Comparison of ENCODE assay signal across 8 cellular contexts in the genomic region with DNA sequence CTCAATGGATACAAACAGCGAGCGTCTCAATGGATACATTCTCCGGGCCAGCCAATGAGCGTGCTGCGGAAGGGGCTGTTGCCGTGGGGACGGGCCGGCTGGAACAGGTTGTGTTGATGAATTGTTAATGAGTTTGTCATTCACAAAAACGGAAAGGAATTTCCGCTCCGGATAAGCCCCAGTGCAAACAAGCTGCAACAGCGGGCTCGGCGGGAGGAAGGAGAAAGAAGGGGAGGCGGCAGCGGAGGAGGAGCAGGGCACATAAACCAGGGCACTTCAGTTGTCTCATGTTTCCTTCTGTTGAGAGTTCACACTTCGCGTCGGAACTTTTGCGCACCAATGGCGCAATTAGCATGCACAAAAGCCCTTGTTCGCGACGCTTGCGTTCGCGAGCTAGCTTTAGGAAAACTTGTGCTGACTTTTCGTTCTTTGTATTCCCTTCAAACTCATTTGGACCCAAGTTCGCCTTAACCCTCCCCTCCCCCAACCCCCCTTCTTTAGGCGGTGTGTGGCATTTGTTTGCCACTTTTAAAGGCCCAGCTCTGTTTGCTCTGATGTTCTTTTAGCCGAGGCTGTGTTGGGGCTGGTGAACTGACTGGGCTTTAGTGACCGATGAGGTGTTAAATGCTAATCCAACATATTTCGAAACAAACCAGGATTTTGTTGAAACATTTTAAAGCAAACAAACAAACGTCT. TPM values are rescaled to one million over a fixed set of nuclear protein-coding genes. Genes with fewer than 3 reads are reported as not detected.
DNase-seq lines count a peak whose midpoint lies in the region; ATAC-seq, FAIRE-seq and TF ChIP-seq lines count a peak whose summit lies in the region.

A gene with protein sequence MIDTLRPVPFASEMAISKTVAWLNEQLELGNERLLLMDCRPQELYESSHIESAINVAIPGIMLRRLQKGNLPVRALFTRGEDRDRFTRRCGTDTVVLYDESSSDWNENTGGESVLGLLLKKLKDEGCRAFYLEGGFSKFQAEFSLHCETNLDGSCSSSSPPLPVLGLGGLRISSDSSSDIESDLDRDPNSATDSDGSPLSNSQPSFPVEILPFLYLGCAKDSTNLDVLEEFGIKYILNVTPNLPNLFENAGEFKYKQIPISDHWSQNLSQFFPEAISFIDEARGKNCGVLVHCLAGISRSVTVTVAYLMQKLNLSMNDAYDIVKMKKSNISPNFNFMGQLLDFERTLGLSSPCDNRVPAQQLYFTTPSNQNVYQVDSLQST (minus strand): TSS at position 10 of the 696 bp plus-strand sequence. CDS start 462 bp downstream, outside the sequence.

- CTCF ChIA-PET in A549 (lab: Yijun Ruan, JAX), result interaction anchor here (0.8 to 3.0 kb wide), 7 partner anchors 105 to 334 kb away, joined by 3 to 11 read pairs (median 3); no protein-coding TSS in a partner anchor

- peak; percentile 80 to 87 for ATAC-seq in A549
- peak; percentile 65 for ATAC-seq in GM18873 (IDR thresholded peaks at IDR 0.05; ENCODE audit: low FRiP score, unreplicated experiment)
- ATAC-seq in lower lobe of right lung, result peak; percentile 74 to 86

- TF ChIP-seq EP300 in A549 (IDR thresholded peaks at IDR 0.05), result peak in 1 of 2 experiments; percentile 39; a peak in 1 of 5 replicates

- H3K4me3 ChIP-seq in A549 (peak within 1 kb of the TSS; percentile 70), lower lobe of right lung (peak within 1 kb of the TSS; percentile 89)
- peak within 1 kb of the TSS; percentile 75 for H3K4me3 ChIP-seq in effector memory CD4-positive, alpha-beta T cell (ENCODE audit: insufficient read depth, low read depth, low read length, poor library complexity, severe bottlenecking)

- H3K36me3 ChIP-seq in effector memory CD4-positive, alpha-beta T cell (ENCODE audit: control insufficient read depth, insufficient read depth, low read length), result no peaks in the 10 kb centered on the region
- H3K36me3 ChIP-seq in lower lobe of right lung, result peaks cover 30% of the 10 kb centered on the region

- peak within 1 kb of the TSS; percentile 98 to 99 for H3K27ac ChIP-seq in A549
- H3K27ac ChIP-seq in effector memory CD4-positive, alpha-beta T cell (ENCODE audit: insufficient read depth, low read length, poor library complexity, severe bottlenecking), result peak within 1 kb of the TSS; percentile 56
- H3K27ac ChIP-seq in lower lobe of right lung, result peak within 1 kb of the TSS; percentile 99

- H3K4me1 ChIP-seq in A549 (peaks cover 30% of the 10 kb centered on the region), lower lobe of right lung (peaks cover 37% of the 10 kb centered on the region)
- peaks cover 19% of the 10 kb centered on the region for H3K4me1 ChIP-seq in effector memory CD4-positive, alpha-beta T cell (ENCODE audit: control insufficient read depth, insufficient read depth, low read length, poor library complexity, severe bottlenecking)

- POLR2A ChIA-PET in A549 (lab: Yijun Ruan, JAX), result interaction anchor here (0.7 to 3.9 kb wide), 38 partner anchors 14 to 356 kb away, joined by 3 to 42 read pairs (median 4); a partner anchor contains a TSS

- no peak for FAIRE-seq in A549 (lab: Jason Lieb, UNC)
- FAIRE-seq in HTR-8/SVneo (lab: Jason Lieb, UNC), result peak; percentile 84

- H3K4me2 ChIP-seq in A549, result peak within 1 kb of the TSS; percentile 82

- 1% methylated on average over 34 of the region's 34 CpGs for WGBS in A549 (ENCODE audit: missing lambda C conversion rate)

- H3K9me3 ChIP-seq in A549 (no peaks in the 10 kb centered on the region), lower lobe of right lung (no peaks in the 10 kb centered on the region)
- no peaks in the 10 kb centered on the region for H3K9me3 ChIP-seq in effector memory CD4-positive, alpha-beta T cell (ENCODE audit: control insufficient read depth, low read length)

- peak; percentile 37 for TF ChIP-seq POLR2A in A549 (IDR thresholded peaks at IDR 0.05; ENCODE audit: low read length)

- intact Hi-C loops in lower lobe of right lung (cut with DNase I), result no loop called here

- TF ChIP-seq RAD21 in A549 (conservative IDR thresholded peaks at IDR 0.05 in 1 of 2, IDR thresholded peaks at IDR 0.05 in 1 of 2), result peak in 1 of 2 experiments; percentile 17; a peak in 1 of 5 replicates

- TF ChIP-seq CTCF in A549 (IDR thresholded peaks at IDR 0.05), result no peak
- no peak for TF ChIP-seq CTCF in lower lobe of right lung (IDR thresholded peaks at IDR 0.05)

- DNase-seq in A549 (ENCODE audit: low read depth in 1 of 2, low spot score in 1 of 2), result peak; percentile 98 to 99
- DNase-seq in HTR-8/SVneo (ENCODE audit: insufficient read length, low spot score), result peak; percentile 88
- DNase-seq in NOMO-1 treated with dmso at 0.1 percent for 144 hours (lab: John Stamatoyannopoulos, UW; ENCODE audit: unreplicated experiment), result peak; percentile 97
- peak; percentile 60 to 74 (median 68) for DNase-seq in activated CD8-positive, alpha-beta memory T cell treated with anti-CD3 and anti-CD28 coated beads for 48 hours (ENCODE audit: low read depth in 2 of 3, low spot score in 2 of 3)
- DNase-seq in effector memory CD4-positive, alpha-beta T cell, result peak; percentile 75 to 81 (median 78)
- DNase-seq in lower lobe of right lung, result peak; percentile 97
- DNase-seq in stimulated activated CD4-positive, alpha-beta T cell treated with anti-CD3 and anti-CD28 coated beads, Interleukin-4, amount 100 ng/mL, for 4 hours, result peak; percentile 79 to 84

- no peaks in the 10 kb centered on the region for H3K27me3 ChIP-seq in effector memory CD4-positive, alpha-beta T cell (replicated peaks; ENCODE audit: control insufficient read depth, insufficient read depth, low read length, poor library complexity, severe bottlenecking)
- no peaks in the 10 kb centered on the region for H3K27me3 ChIP-seq in lower lobe of right lung (ENCODE audit: low read depth)

TF ChIP-seq in A549, 52 proteins besides CTCF, POLR2A, EP300 and RAD21 (continues in another document):
- TF ChIP-seq NFE2L2 (conservative IDR thresholded peaks at IDR 0.05; ENCODE audit: low read length), result no peak
- no peak for TF ChIP-seq RNF2 (IDR thresholded peaks at IDR 0.05; ENCODE audit: borderline replicate concordance, low read depth)
- TF ChIP-seq RFX5 (IDR thresholded peaks at IDR 0.05), result peak; percentile 91
- TF ChIP-seq HOXB5 (CRISPR knock-in tag; IDR thresholded peaks at IDR 0.05), result no peak
- no peak for TF ChIP-seq RCOR1 (IDR thresholded peaks at IDR 0.05; ENCODE audit: low read depth, low read length)
- TF ChIP-seq, protein P1, sequence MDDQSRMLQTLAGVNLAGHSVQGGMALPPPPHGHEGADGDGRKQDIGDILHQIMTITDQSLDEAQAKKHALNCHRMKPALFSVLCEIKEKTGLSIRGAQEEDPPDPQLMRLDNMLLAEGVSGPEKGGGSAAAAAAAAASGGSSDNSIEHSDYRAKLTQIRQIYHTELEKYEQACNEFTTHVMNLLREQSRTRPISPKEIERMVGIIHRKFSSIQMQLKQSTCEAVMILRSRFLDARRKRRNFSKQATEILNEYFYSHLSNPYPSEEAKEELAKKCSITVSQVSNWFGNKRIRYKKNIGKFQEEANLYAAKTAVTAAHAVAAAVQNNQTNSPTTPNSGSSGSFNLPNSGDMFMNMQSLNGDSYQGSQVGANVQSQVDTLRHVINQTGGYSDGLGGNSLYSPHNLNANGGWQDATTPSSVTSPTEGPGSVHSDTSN (IDR thresholded peaks at IDR 0.05), result peak; percentile 80
- TF ChIP-seq HOXA7 (CRISPR knock-in tag; IDR thresholded peaks at IDR 0.05), result no peak
- peak; percentile 71 for TF ChIP-seq GATA3 (IDR thresholded peaks at IDR 0.05; ENCODE audit: borderline replicate concordance)
- no peak for TF ChIP-seq EHMT2 (IDR thresholded peaks at IDR 0.05; ENCODE audit: low read depth)
- peak; percentile 30; the same call in 2 of the 3 replicates for TF ChIP-seq SMC3 (IDR thresholded peaks at IDR 0.05)
- TF ChIP-seq CBX8 (IDR thresholded peaks at IDR 0.05), result no peak
- peak; percentile 71 to 74; a peak in 4 of 5 replicates for TF ChIP-seq JUN (IDR thresholded peaks at IDR 0.05)
- no peak for TF ChIP-seq FOSL2 (IDR thresholded peaks at IDR 0.05)
- peak; percentile 71 for TF ChIP-seq FOSL2 (CRISPR knock-in tag; IDR thresholded peaks at IDR 0.05)
- TF ChIP-seq, protein P2, sequence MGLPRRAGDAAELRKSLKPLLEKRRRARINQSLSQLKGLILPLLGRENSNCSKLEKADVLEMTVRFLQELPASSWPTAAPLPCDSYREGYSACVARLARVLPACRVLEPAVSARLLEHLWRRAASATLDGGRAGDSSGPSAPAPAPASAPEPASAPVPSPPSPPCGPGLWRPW (IDR thresholded peaks at IDR 0.05), result no peak
- TF ChIP-seq ESRRA (IDR thresholded peaks at IDR 0.05; ENCODE audit: borderline replicate concordance, low read length), result no peak
- 0 out of 2 replicates have a peak, but pooled peaks have one; percentile 16 for TF ChIP-seq ZSCAN20 (CRISPR knock-in tag; IDR thresholded peaks at IDR 0.05)
- TF ChIP-seq FOSB (CRISPR knock-in tag; IDR thresholded peaks at IDR 0.05), result peak; percentile 71; the same call in 1 of the 2 replicates
- no peak for TF ChIP-seq NR3C1 (IDR thresholded peaks at IDR 0.05)
- no peak for TF ChIP-seq HDAC2 (IDR thresholded peaks at IDR 0.05)
- TF ChIP-seq, protein P3, sequence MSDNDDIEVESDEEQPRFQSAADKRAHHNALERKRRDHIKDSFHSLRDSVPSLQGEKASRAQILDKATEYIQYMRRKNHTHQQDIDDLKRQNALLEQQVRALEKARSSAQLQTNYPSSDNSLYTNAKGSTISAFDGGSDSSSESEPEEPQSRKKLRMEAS (IDR thresholded peaks at IDR 0.05), result peak; percentile 88
- TF ChIP-seq POLR2AphosphoS2 (conservative IDR thresholded peaks at IDR 0.05; ENCODE audit: low read length), result no peak
- TF ChIP-seq ZFP36 (IDR thresholded peaks at IDR 0.05; ENCODE audit: borderline replicate concordance, partially characterized antibody), result no peak
- TF ChIP-seq, protein P4, sequence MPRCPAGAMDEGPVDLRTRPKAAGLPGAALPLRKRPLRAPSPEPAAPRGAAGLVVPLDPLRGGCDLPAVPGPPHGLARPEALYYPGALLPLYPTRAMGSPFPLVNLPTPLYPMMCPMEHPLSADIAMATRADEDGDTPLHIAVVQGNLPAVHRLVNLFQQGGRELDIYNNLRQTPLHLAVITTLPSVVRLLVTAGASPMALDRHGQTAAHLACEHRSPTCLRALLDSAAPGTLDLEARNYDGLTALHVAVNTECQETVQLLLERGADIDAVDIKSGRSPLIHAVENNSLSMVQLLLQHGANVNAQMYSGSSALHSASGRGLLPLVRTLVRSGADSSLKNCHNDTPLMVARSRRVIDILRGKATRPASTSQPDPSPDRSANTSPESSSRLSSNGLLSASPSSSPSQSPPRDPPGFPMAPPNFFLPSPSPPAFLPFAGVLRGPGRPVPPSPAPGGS (IDR thresholded peaks at IDR 0.05), result peak; percentile 64; the same call in 1 of the 3 replicates

RNA-seq across cellular contexts. Expression of the gene that starts here (rescaled TPM):
- polyA plus RNA-seq in A549 (2011; rRNA removed) (27.0 and 31.4 TPM in 2 replicates), A549 (2017; fragmentation: RNase III; extraction: RNeasy Plus Mini Kit Qiagen cat#74134 plus additional on column Dnase treatment) (2.5 to 3.8 TPM (median 3.5 TPM) in 3 replicates)
- 33.9 and 35.4 TPM in 2 replicates for polyA plus RNA-seq in A549 (2012; cell fraction: cytosol; rRNA removed)
- 59.3 and 116 TPM in 2 replicates for polyA plus RNA-seq in A549 (2012; cell fraction: nucleus; rRNA removed)
- 56.1 and 60.4 TPM in 2 replicates for polyA minus RNA-seq in A549 (2011; rRNA and poly(A)+ RNA removed)
- 196 TPM for total RNA-seq in lower lobe of right lung

Comparison
In these comparisons a context has a peak if more than half of its experiments do, and no peak if none do; other contexts are left out.
1. Peak in every context shown above with its lines: DNase-seq, ATAC-seq, H3K4me3 ChIP-seq and H3K27ac ChIP-seq.